Comparison of ENCODE assay signal across 22 cellular contexts in the genomic region with DNA sequence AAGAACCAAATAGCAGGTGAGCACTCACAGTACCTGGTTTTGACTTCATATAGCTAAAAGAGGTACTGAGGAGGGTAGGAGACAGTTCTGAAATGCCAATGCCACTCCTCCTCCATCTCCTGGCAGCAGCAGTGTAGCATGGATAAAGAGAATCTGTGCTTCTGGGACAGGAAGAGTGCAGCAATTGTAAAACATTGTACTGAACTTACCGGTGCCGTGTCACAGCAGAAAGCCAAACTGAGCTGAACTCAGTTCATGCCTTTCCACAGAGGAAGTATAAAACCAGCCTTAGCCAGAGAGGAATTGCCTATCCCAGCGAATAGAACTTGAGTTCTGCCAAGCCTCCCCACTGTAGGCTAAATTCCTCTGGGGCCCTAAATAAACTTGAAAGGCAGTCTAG.
"Had no signal": no experiment of that assay in that cellular context is flagged by ENCODE, and none has a peak within 500 bp of the region (broad histone marks: within the 10 kb centered on the region; RNA-seq: fewer than 3 reads in every experiment).

No MANE protein-coding gene starts in this region.

- DNase-seq: IMR-90, Karpas-422, KG1, MG63, NCI-H1092, NCI-H1105 treated with DMSO at 0.1 percent for 48 hours, NCI-H1417 treated with DMSO at 0.1 percent for 48 hours, NCI-H146, NCI-H1694 treated with DMSO at 0.1 percent for 48 hours, NCI-H1930, NCI-H2081, NCI-H2107, NCI-H2227 treated with DMSO at 0.1 percent for 48 hours, NCI-H524, NCI-H526 treated with DMSO at 0.1 percent for 48 hours, NCI-H748 treated with DMSO at 0.1 percent for 48 hours, Right ventricle myocardium superior, RPMI8226, SIG-M5 had no signal

- H3K4me1 ChIP-seq: SJSA1 had no signal

- H3K4me3 ChIP-seq: MG63, SJSA1, SK-N-MC had no signal

- ATAC-seq: HepG2 had no signal

- H3K27me3 ChIP-seq: SJSA1 had no signal

- H3K9me3 ChIP-seq: MG63, SJSA1 had no signal

- H3K27ac ChIP-seq: SJSA1, SK-N-MC had no signal

- H3K36me3 ChIP-seq: MG63, SJSA1 had no signal
